Comparison of ENCODE assay signal across 16 cellular contexts in the genomic region with DNA sequence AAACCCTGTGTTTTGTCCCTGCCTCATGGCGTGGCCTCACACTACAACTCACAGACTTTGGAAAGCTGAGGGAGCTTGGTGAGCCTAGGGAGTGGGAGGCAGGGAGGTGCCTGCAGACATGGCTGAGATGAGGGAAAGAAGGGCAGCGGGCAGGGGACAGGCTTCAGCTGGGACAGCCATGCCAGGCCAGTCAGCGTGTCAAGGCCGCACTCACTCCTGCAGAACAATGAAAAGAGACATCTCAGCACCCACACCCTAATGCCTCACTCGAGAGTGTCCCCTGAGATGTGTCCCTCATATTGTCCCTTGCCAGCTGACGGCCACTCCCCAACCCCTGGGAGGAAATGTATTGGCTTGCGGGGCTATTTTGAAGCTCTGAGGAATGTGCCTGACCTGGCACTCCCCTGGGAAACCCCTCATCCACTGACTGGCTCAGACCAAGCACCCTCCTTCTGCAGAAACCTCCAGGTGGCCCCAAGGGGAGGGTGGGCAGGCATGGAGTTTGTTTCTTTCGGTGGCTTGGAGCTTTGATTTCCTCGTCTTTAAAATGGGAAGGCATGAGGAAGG.
"Had no signal": no experiment of that assay in that cellular context is flagged by ENCODE, and none has a peak within 500 bp of the region (broad histone marks: within the 10 kb centered on the region; RNA-seq: fewer than 3 reads in every experiment).

No MANE protein-coding gene starts in this region.

- H3K27ac ChIP-seq: coronary artery, hepatocyte, lower lobe of right lung, stomach, thoracic aorta had no signal

- H3K4me3 ChIP-seq: coronary artery, hepatocyte, lower lobe of right lung, mucosa of descending colon, stomach, thoracic aorta had no signal

- H3K9me3 Mint-ChIP-seq: natural killer cell treated with Interleukin-12 subunit alpha and Interleukin-12 subunit beta and Interleukin-15 and Interleukin-18, amount 100 ng/mL, for 72 hours; WTC11 had no signal

- H3K27ac Mint-ChIP-seq: activated CD8-positive, alpha-beta T cell treated with anti-CD3 and anti-CD28 coated beads, Interleukin-2, amount 10 ng/mL, durations not matched to agents 7 days and 5 days; natural killer cell treated with Interleukin-12 subunit alpha and Interleukin-12 subunit beta and Interleukin-15 and Interleukin-18, amount 100 ng/mL, for 72 hours had no signal

- H3K27me3 ChIP-seq: hepatocyte had no signal

- H3K4me3 Mint-ChIP-seq: activated CD8-positive, alpha-beta T cell treated with anti-CD3 and anti-CD28 coated beads, Interleukin-2, amount 10 ng/mL, durations not matched to agents 7 days and 5 days; natural killer cell treated with Interleukin-12 subunit alpha and Interleukin-12 subunit beta and Interleukin-15 and Interleukin-18, amount 100 ng/mL, for 72 hours; T-helper 17 cell; WTC11 had no signal

- ATAC-seq: activated CD8-positive, alpha-beta T cell treated with anti-CD3 and anti-CD28 coated beads, Interleukin-2, amount 10 ng/mL, durations not matched to agents 7 days and 5 days; mucosa of descending colon; T-helper 17 cell; WTC11 had no signal

- DNase-seq: activated CD4-positive, alpha-beta T cell treated with anti-CD3 and anti-CD28 coated beads for 48 hours; activated CD8-positive, alpha-beta memory T cell treated with anti-CD3 and anti-CD28 coated beads, Interleukin-2, amount 50 U/mL, for 48 hours; activated CD8-positive, alpha-beta T cell treated with anti-CD3 and anti-CD28 coated beads, Interleukin-2, amount 10 ng/mL, durations not matched to agents 7 days and 5 days; activated naive CD4-positive, alpha-beta T cell; effector memory CD4-positive, alpha-beta T cell; lower lobe of right lung; occipital lobe; stimulated activated CD4-positive, alpha-beta T cell treated with anti-CD3 and anti-CD28 coated beads, Interleukin-4, amount 100 ng/mL, for 4 hours; stomach; T-helper 17 cell had no signal

- H3K9me3 ChIP-seq: lower lobe of right lung, mucosa of descending colon, stomach, thoracic aorta had no signal

- H3K36me3 Mint-ChIP-seq: natural killer cell treated with Interleukin-12 subunit alpha and Interleukin-12 subunit beta and Interleukin-15 and Interleukin-18, amount 100 ng/mL, for 72 hours; WTC11 had no signal

- H3K36me3 ChIP-seq: lower lobe of right lung, stomach, thoracic aorta had no signal
